1 cellular context compared by ENCODE assay signal in the genomic region with DNA sequence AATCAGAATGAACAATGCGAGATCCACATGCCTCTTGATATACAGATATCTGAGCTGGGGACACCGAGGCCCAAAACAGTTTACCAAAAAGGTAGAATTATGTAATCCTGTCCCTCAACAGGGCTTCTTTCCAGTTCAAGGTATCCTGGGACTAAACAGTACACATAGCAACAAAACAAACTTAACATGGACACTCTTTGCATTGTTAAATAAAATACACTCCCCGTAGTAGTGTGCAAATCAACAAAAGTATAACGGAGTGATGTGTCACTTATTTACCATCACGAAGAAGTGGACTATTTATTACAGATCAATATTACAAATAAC.
TF ChIP-seq lines count a peak whose summit lies in the region.

No MANE protein-coding gene starts in this region.

TF ChIP-seq in SK-N-SH treated with all-trans-retinoic acid at 6 μM for 48 hours, 23 proteins besides CTCF, POLR2A, EP300 and RAD21 (continued from another document):
- TF ChIP-seq, protein P1, sequence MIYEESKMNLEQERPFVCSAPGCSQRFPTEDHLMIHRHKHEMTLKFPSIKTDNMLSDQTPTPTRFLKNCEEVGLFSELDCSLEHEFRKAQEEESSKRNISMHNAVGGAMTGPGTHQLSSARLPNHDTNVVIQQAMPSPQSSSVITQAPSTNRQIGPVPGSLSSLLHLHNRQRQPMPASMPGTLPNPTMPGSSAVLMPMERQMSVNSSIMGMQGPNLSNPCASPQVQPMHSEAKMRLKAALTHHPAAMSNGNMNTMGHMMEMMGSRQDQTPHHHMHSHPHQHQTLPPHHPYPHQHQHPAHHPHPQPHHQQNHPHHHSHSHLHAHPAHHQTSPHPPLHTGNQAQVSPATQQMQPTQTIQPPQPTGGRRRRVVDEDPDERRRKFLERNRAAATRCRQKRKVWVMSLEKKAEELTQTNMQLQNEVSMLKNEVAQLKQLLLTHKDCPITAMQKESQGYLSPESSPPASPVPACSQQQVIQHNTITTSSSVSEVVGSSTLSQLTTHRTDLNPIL (CRISPR knock-in tag; IDR thresholded peaks at IDR 0.05; ENCODE audit: low read depth): no peak
- no peak for TF ChIP-seq ZFP30 (CRISPR knock-in tag; IDR thresholded peaks at IDR 0.05)
